In the genomic region with DNA sequence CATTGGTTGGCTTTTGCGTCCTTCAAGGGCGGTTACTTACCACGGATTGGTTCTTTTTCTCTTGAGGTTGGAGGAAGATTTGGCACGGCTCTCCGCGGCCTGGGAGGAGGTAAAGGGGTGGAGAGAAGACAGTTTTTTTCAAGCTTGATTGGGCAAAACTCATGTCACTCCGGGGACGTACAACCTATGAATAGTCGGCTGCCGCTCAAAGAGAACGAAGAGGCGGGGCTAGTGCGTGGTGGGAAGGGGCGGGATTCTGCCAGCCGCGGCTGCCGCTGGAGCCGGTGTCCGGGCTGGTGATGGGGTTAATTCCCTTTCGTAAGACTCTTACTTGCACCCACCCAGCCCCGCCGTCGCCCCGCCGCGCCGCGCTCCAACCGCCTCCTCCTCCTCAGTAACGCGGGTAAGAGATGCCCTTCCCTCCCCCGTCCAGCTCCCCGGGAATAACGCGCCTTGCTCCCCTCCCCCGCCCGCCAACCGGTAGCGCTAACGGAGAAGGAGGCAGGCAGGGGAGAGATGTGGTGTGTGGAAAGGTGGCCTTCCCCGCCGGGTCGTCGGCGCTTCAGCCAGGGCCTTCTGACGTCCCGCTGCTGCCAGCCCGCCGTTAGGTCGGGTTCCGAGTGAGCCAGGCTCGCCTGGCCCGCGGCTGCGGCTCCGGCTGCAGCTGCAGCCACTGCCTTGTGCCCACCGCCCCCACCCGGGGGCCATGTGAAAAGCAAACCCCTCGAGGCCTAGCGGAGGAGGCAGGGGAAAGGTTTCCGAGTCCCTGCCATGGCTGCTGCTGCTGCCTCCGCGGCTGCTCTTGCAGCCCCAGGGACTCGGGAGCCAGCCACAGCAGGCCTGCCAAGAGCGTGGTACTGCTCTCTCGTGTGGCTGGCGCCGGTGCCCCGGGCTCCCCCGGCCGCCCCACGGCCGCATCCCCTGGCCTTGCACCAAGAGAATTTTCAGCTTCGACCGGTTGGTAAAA, we compare ENCODE assay signal across 1 cellular context.
TF ChIP-seq lines count a peak whose summit lies in the region.

A gene (plus strand): TSS at position 254 of the 967 bp plus-strand sequence. CDS start 73,362 bp downstream, outside the sequence.

TF ChIP-seq in HepG2, 621 proteins besides CTCF, POLR2A, EP300 and RAD21 (continued from another document and continues in another):
- TF ChIP-seq, protein P1, sequence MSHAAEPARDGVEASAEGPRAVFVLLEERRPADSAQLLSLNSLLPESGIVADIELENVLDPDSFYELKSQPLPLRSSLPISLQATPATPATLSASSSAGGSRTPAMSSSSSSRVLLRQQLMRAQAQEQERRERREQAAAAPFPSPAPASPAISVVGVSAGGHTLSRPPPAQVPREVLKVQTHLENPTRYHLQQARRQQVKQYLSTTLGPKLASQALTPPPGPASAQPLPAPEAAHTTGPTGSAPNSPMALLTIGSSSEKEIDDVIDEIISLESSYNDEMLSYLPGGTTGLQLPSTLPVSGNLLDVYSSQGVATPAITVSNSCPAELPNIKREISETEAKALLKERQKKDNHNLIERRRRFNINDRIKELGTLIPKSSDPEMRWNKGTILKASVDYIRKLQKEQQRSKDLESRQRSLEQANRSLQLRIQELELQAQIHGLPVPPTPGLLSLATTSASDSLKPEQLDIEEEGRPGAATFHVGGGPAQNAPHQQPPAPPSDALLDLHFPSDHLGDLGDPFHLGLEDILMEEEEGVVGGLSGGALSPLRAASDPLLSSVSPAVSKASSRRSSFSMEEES (CRISPR knock-in tag; IDR thresholded peaks at IDR 0.05) = 0 out of 2 replicates have a peak, but pooled peaks have one; percentile 20
- TF ChIP-seq RBM39 (IDR thresholded peaks at IDR 0.05; ENCODE audit: low read depth, low read length, poor library complexity, severe bottlenecking) (peak; percentile 87), SRSF1 (optimal IDR thresholded peaks at IDR 0.05; ENCODE audit: low read depth, low read length) (peak; percentile 12), ZNF274 (CRISPR knock-in tag; IDR thresholded peaks at IDR 0.05) (peak; percentile 91), KLF16 (CRISPR knock-in tag; IDR thresholded peaks at IDR 0.05) (peak in 1 of 2 experiments; percentile 82; a peak in 2 of 4 replicates), BORCS8-MEF2B (CRISPR knock-in tag; IDR thresholded peaks at IDR 0.05) (peak; percentile 58; the same call in 1 of the 2 replicates), HOXA5 (CRISPR knock-in tag; IDR thresholded peaks at IDR 0.05) (peak; percentile 88), DPF2 (CRISPR knock-in tag; IDR thresholded peaks at IDR 0.05; ENCODE audit: borderline replicate concordance, low read depth) (no peak), ZSCAN20 (CRISPR knock-in tag; IDR thresholded peaks at IDR 0.05; ENCODE audit: borderline replicate concordance) (peak; percentile 86), TRIM24 (CRISPR knock-in tag; IDR thresholded peaks at IDR 0.05) (no peak), STAT5B (CRISPR knock-in tag; IDR thresholded peaks at IDR 0.05) (0 out of 2 replicates have a peak, but pooled peaks have one; percentile 79), ZNF235 (CRISPR knock-in tag; IDR thresholded peaks at IDR 0.05; ENCODE audit: borderline replicate concordance) (peak; percentile 92; the same call in 1 of the 2 replicates), FOXO1 (CRISPR knock-in tag; IDR thresholded peaks at IDR 0.05) (peak; percentile 58), IKZF1 (IDR thresholded peaks at IDR 0.05) (no peak), CBX5 (CRISPR knock-in tag; IDR thresholded peaks at IDR 0.05; ENCODE audit: borderline replicate concordance) (0 out of 2 replicates have a peak, but pooled peaks have one; percentile 63), HDAC2 (CRISPR knock-in tag; IDR thresholded peaks at IDR 0.05) (0 out of 2 replicates have a peak, but pooled peaks have one; percentile 19), GATA4 (IDR thresholded peaks at IDR 0.05; ENCODE audit: borderline replicate concordance, low read depth) (0 out of 2 replicates have a peak, but pooled peaks have one; percentile 12), HNF4G (IDR thresholded peaks at IDR 0.05; ENCODE audit: borderline replicate concordance, low read depth, low read length) (no peak), HNF4G (CRISPR knock-in tag; IDR thresholded peaks at IDR 0.05; ENCODE audit: borderline replicate concordance, low read depth) (no peak; the same call in 1 of the 2 replicates), RBM22 (optimal IDR thresholded peaks at IDR 0.05; ENCODE audit: low read length) (peak; percentile 61), ZNF441 (CRISPR knock-in tag; IDR thresholded peaks at IDR 0.05; ENCODE audit: borderline replicate concordance) (0 out of 2 replicates have a peak, but pooled peaks have one; percentile 21), ZFX (CRISPR knock-in tag; IDR thresholded peaks at IDR 0.05; ENCODE audit: low read depth) (peak; percentile 92), KDM5B (CRISPR knock-in tag; IDR thresholded peaks at IDR 0.05; ENCODE audit: borderline replicate concordance) (peak; percentile 98), REPIN1 (CRISPR knock-in tag; IDR thresholded peaks at IDR 0.05; ENCODE audit: borderline replicate concordance, low read depth) (peak; percentile 49), U2AF2 (IDR thresholded peaks at IDR 0.05; ENCODE audit: low read depth, low read length) (no peak), HNRNPL (IDR thresholded peaks at IDR 0.05; ENCODE audit: low read depth, low read length) (peak; percentile 83), MED13 (CRISPR knock-in tag; IDR thresholded peaks at IDR 0.05) (peak; percentile 21; the same call in 1 of the 2 replicates), ASH2L (IDR thresholded peaks at IDR 0.05; ENCODE audit: insufficient read length, low read depth, low read length) (peak; percentile 96), NRL (CRISPR knock-in tag; IDR thresholded peaks at IDR 0.05; ENCODE audit: borderline replicate concordance) (peak; percentile 87; the same call in 1 of the 2 replicates), ZBTB42 (CRISPR knock-in tag; IDR thresholded peaks at IDR 0.05) (no peak), TGIF2 (CRISPR knock-in tag; IDR thresholded peaks at IDR 0.05) (peak; percentile 88), ZNF747 (CRISPR knock-in tag; IDR thresholded peaks at IDR 0.05; ENCODE audit: borderline replicate concordance) (peak; percentile 82; the same call in 1 of the 2 replicates), TBX3 (IDR thresholded peaks at IDR 0.05; ENCODE audit: borderline replicate concordance) (0 out of 2 replicates have a peak, but pooled peaks have one; percentile 20)
- TF ChIP-seq, protein P2, sequence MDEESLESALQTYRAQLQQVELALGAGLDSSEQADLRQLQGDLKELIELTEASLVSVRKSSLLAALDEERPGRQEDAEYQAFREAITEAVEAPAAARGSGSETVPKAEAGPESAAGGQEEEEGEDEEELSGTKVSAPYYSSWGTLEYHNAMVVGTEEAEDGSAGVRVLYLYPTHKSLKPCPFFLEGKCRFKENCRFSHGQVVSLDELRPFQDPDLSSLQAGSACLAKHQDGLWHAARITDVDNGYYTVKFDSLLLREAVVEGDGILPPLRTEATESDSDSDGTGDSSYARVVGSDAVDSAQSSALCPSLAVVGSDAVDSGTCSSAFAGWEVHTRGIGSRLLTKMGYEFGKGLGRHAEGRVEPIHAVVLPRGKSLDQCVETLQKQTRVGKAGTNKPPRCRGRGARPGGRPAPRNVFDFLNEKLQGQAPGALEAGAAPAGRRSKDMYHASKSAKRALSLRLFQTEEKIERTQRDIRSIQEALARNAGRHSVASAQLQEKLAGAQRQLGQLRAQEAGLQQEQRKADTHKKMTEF (CRISPR knock-in tag; IDR thresholded peaks at IDR 0.05) = peak; percentile 76
- TF ChIP-seq, protein P3, sequence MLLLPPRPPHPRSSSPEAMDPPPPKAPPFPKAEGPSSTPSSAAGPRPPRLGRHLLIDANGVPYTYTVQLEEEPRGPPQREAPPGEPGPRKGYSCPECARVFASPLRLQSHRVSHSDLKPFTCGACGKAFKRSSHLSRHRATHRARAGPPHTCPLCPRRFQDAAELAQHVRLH (CRISPR knock-in tag; IDR thresholded peaks at IDR 0.05; ENCODE audit: borderline replicate concordance, low read depth) = no peak; the same call in 1 of the 2 replicates
- TF ChIP-seq, protein P4, sequence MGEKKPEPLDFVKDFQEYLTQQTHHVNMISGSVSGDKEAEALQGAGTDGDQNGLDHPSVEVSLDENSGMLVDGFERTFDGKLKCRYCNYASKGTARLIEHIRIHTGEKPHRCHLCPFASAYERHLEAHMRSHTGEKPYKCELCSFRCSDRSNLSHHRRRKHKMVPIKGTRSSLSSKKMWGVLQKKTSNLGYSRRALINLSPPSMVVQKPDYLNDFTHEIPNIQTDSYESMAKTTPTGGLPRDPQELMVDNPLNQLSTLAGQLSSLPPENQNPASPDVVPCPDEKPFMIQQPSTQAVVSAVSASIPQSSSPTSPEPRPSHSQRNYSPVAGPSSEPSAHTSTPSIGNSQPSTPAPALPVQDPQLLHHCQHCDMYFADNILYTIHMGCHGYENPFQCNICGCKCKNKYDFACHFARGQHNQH (CRISPR knock-in tag; IDR thresholded peaks at IDR 0.05) = 0 out of 2 replicates have a peak, but pooled peaks have one; percentile 34
- TF ChIP-seq, protein P5, sequence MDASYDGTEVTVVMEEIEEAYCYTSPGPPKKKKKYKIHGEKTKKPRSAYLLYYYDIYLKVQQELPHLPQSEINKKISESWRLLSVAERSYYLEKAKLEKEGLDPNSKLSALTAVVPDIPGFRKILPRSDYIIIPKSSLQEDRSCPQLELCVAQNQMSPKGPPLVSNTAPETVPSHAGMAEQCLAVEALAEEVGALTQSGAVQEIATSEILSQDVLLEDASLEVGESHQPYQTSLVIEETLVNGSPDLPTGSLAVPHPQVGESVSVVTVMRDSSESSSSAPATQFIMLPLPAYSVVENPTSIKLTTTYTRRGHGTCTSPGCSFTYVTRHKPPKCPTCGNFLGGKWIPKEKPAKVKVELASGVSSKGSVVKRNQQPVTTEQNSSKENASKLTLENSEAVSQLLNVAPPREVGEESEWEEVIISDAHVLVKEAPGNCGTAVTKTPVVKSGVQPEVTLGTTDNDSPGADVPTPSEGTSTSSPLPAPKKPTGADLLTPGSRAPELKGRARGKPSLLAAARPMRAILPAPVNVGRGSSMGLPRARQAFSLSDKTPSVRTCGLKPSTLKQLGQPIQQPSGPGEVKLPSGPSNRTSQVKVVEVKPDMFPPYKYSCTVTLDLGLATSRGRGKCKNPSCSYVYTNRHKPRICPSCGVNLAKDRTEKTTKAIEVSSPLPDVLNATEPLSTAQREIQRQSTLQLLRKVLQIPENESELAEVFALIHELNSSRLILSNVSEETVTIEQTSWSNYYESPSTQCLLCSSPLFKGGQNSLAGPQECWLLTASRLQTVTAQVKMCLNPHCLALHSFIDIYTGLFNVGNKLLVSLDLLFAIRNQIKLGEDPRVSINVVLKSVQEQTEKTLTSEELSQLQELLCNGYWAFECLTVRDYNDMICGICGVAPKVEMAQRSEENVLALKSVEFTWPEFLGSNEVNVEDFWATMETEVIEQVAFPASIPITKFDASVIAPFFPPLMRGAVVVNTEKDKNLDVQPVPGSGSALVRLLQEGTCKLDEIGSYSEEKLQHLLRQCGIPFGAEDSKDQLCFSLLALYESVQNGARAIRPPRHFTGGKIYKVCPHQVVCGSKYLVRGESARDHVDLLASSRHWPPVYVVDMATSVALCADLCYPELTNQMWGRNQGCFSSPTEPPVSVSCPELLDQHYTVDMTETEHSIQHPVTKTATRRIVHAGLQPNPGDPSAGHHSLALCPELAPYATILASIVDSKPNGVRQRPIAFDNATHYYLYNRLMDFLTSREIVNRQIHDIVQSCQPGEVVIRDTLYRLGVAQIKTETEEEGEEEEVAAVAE (CRISPR knock-in tag; IDR thresholded peaks at IDR 0.05; ENCODE audit: borderline replicate concordance) = peak; percentile 20; the same call in 1 of the 2 replicates
- TF ChIP-seq, protein P6, sequence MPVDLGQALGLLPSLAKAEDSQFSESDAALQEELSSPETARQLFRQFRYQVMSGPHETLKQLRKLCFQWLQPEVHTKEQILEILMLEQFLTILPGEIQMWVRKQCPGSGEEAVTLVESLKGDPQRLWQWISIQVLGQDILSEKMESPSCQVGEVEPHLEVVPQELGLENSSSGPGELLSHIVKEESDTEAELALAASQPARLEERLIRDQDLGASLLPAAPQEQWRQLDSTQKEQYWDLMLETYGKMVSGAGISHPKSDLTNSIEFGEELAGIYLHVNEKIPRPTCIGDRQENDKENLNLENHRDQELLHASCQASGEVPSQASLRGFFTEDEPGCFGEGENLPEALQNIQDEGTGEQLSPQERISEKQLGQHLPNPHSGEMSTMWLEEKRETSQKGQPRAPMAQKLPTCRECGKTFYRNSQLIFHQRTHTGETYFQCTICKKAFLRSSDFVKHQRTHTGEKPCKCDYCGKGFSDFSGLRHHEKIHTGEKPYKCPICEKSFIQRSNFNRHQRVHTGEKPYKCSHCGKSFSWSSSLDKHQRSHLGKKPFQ (CRISPR knock-in tag; IDR thresholded peaks at IDR 0.05; ENCODE audit: insufficient replicate concordance) = peak; percentile 77
- TF ChIP-seq, protein P7, sequence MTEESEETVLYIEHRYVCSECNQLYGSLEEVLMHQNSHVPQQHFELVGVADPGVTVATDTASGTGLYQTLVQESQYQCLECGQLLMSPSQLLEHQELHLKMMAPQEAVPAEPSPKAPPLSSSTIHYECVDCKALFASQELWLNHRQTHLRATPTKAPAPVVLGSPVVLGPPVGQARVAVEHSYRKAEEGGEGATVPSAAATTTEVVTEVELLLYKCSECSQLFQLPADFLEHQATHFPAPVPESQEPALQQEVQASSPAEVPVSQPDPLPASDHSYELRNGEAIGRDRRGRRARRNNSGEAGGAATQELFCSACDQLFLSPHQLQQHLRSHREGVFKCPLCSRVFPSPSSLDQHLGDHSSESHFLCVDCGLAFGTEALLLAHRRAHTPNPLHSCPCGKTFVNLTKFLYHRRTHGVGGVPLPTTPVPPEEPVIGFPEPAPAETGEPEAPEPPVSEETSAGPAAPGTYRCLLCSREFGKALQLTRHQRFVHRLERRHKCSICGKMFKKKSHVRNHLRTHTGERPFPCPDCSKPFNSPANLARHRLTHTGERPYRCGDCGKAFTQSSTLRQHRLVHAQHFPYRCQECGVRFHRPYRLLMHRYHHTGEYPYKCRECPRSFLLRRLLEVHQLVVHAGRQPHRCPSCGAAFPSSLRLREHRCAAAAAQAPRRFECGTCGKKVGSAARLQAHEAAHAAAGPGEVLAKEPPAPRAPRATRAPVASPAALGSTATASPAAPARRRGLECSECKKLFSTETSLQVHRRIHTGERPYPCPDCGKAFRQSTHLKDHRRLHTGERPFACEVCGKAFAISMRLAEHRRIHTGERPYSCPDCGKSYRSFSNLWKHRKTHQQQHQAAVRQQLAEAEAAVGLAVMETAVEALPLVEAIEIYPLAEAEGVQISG (CRISPR knock-in tag; IDR thresholded peaks at IDR 0.05) = peak; percentile 64
- TF ChIP-seq, protein P8, sequence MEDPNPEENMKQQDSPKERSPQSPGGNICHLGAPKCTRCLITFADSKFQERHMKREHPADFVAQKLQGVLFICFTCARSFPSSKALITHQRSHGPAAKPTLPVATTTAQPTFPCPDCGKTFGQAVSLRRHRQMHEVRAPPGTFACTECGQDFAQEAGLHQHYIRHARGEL (CRISPR knock-in tag; IDR thresholded peaks at IDR 0.05) = 0 out of 2 replicates have a peak, but pooled peaks have one; percentile 67
- TF ChIP-seq, protein P9, sequence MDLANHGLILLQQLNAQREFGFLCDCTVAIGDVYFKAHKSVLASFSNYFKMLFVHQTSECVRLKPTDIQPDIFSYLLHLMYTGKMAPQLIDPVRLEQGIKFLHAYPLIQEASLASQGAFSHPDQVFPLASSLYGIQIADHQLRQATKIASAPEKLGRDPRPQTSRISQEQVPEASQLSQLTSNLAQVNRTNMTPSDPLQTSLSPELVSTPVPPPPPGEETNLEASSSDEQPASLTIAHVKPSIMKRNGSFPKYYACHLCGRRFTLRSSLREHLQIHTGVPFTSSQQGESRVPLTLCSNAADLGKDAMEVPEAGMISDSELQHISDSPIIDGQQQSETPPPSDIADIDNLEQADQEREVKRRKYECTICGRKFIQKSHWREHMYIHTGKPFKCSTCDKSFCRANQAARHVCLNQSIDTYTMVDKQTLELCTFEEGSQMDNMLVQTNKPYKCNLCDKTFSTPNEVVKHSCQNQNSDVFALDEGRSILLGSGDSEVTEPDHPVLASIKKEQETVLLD (CRISPR knock-in tag; IDR thresholded peaks at IDR 0.05; ENCODE audit: low read depth) = no peak; the same call in 1 of the 2 replicates
